Comparison of ENCODE assay signal across 21 cellular contexts in the genomic region with DNA sequence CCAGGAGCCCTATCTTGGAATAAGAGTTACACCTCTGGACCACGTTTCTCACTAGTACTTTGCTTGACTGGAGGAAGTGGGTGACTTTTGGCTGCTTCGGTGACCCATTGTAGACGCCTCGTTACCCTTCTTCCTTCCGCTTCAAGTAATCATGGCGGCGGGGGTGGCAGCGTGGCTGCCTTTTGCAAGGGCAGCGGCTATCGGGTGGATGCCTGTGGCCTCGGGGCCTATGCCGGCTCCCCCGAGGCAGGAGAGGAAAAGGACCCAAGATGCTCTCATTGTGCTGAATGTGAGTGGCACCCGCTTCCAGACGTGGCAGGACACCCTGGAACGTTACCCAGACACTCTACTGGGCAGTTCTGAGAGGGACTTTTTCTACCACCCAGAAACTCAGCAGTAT. TPM values are rescaled to one million over a fixed set of nuclear protein-coding genes. Genes with fewer than 3 reads are reported as not detected.
DNase-seq lines count a peak whose midpoint lies in the region; ATAC-seq, FAIRE-seq and TF ChIP-seq lines count a peak whose summit lies in the region.
"Had no signal": no experiment of that assay in that cellular context is flagged by ENCODE, and none has a peak within 500 bp of the region (broad histone marks: within the 10 kb centered on the region; RNA-seq: fewer than 3 reads in every experiment).

No MANE protein-coding gene starts in this region.

- H3K27ac ChIP-seq in GM23338 (ENCODE audit: low read depth) (no peak overlapping the region), kidney (ENCODE audit: low read depth in 2 of 2, low read length in 2 of 2) (no peak overlapping the region), subcutaneous abdominal adipose tissue (ENCODE audit: low read depth, low read length) (no peak overlapping the region)
- H3K27ac ChIP-seq: HL-60, parathyroid adenoma, Peyer's patch, SJSA1 had no signal

- no peak for TF ChIP-seq CTCF in GM23338 (conservative IDR thresholded peaks at IDR 0.05; ENCODE audit: low read depth in 2 of 2)
- TF ChIP-seq CTCF in kidney (IDR thresholded peaks at IDR 0.05; ENCODE audit: borderline replicate concordance, extremely low read depth, insufficient read depth) = no peak

- no peak overlapping the region for H3K9ac ChIP-seq in adipocyte (ENCODE audit: low read length)
- no peak overlapping the region for H3K9ac ChIP-seq in kidney (ENCODE audit: low read length in 2 of 2)
- no peak overlapping the region for H3K9ac ChIP-seq in subcutaneous abdominal adipose tissue (ENCODE audit: low read length in 5 of 5)
- H3K9ac ChIP-seq: parathyroid adenoma had no signal

- peaks cover 48% of the 10 kb centered on the region for H3K4me1 Mint-ChIP-seq in GM23338
- peaks cover 6% of the 10 kb centered on the region for H3K4me1 Mint-ChIP-seq in activated CD8-positive, alpha-beta T cell treated with anti-CD3 and anti-CD28 coated beads, Interleukin-2, amount 10 ng/mL, durations not matched to agents 7 days and 5 days (ENCODE audit: low read depth)
- H3K4me1 Mint-ChIP-seq: T-helper 17 cell had no signal

- peaks cover 40% of the 10 kb centered on the region for H3K79me2 ChIP-seq in GM23338 (replicated peaks; ENCODE audit: insufficient read depth)
- H3K79me2 ChIP-seq: parathyroid adenoma had no signal

- H3K27me3 ChIP-seq in GM23338 (ENCODE audit: insufficient read depth) (peaks cover 7% of the 10 kb centered on the region; the same call in 1 of the 2 replicates), adipocyte (replicated peaks; ENCODE audit: control insufficient read depth, insufficient read depth, low read length) (no peaks in the 10 kb centered on the region), subcutaneous abdominal adipose tissue (ENCODE audit: control insufficient read depth in 5 of 5, insufficient read depth in 4 of 5, low read length in 5 of 5) (peaks cover 0 to 8% (median 0%) of the 10 kb centered on the region in 5 donors)
- H3K27me3 ChIP-seq: Peyer's patch had no signal

- peaks cover 38% of the 10 kb centered on the region for H3K4me1 ChIP-seq in GM23338 (ENCODE audit: insufficient read depth)
- peaks cover 7% of the 10 kb centered on the region for H3K4me1 ChIP-seq in adipocyte (ENCODE audit: control insufficient read depth, insufficient read depth, low read length)
- H3K4me1 ChIP-seq in kidney (ENCODE audit: control insufficient read depth in 1 of 2, insufficient read depth in 1 of 2, low read depth in 1 of 2, low read length in 2 of 2) = peaks cover 0 to 5% of the 10 kb centered on the region in 2 donors
- peaks cover 3 to 24% (median 17%) of the 10 kb centered on the region in 5 donors for H3K4me1 ChIP-seq in subcutaneous abdominal adipose tissue (ENCODE audit: control insufficient read depth in 5 of 5, insufficient read depth in 5 of 5, low read length in 5 of 5)
- H3K4me1 ChIP-seq: parathyroid adenoma, SJSA1 had no signal

- DNase-seq in GM23338 (ENCODE audit: low spot score) (no peak), adipocyte (ENCODE audit: low read depth) (no peak), kidney (peak; percentile 29), AG08396 (ENCODE audit: low spot score) (no peak)
- no peak for DNase-seq in activated CD8-positive, alpha-beta T cell treated with anti-CD3 and anti-CD28 coated beads, Interleukin-2, amount 10 ng/mL, durations not matched to agents 7 days and 5 days
- DNase-seq: activated CD4-positive, alpha-beta T cell treated with anti-CD3 and anti-CD28 coated beads, Interleukin-2, amount 10 ng/mL, durations not matched to agents 7 days and 5 days; GF-D8; NCI-H2107; Peyer's patch; T-helper 17 cell had no signal

- CTCF ChIA-PET in activated CD8-positive, alpha-beta T cell treated with anti-CD3 and anti-CD28 coated beads, Interleukin-2, amount 10 ng/mL, durations not matched to agents 7 days and 5 days (lab: Charles Lee) = no interaction called here

- no peak for FAIRE-seq in kidney (lab: Jason Lieb, UNC)
- FAIRE-seq: frontal cortex, urothelium cell line had no signal

- intact Hi-C loops in kidney (cut with DNase I) = no loop called here

- H3K4me3 ChIP-seq in GM23338 (peak overlapping the region; percentile 87), adipocyte (ENCODE audit: low read length) (peak overlapping the region; percentile 93), kidney (ENCODE audit: low read length in 2 of 2) (no peak overlapping the region), subcutaneous abdominal adipose tissue (ENCODE audit: low read depth in 1 of 5, low read length in 5 of 5) (peak overlapping the region in 4 of 5 donors; percentile 72 to 81 (median 78))
- H3K4me3 ChIP-seq: SJSA1 had no signal

- ATAC-seq in GM23338 (no peak), GM19035 (IDR thresholded peaks at IDR 0.05; ENCODE audit: unreplicated experiment) (no peak)
- ATAC-seq in activated CD8-positive, alpha-beta T cell treated with anti-CD3 and anti-CD28 coated beads, Interleukin-2, amount 10 ng/mL, durations not matched to agents 7 days and 5 days = no peak
- ATAC-seq: activated naive CD4-positive, alpha-beta T cell treated with anti-CD3 and anti-CD28 coated beads, Interleukin-2, amount 50 U/mL, for 72 hours; T-helper 17 cell had no signal

- peaks cover 21% of the 10 kb centered on the region for H3K36me3 Mint-ChIP-seq in GM23338 (ENCODE audit: low read depth)
- H3K36me3 Mint-ChIP-seq in activated CD8-positive, alpha-beta T cell treated with anti-CD3 and anti-CD28 coated beads, Interleukin-2, amount 10 ng/mL, durations not matched to agents 7 days and 5 days (ENCODE audit: low read depth) = no peaks in the 10 kb centered on the region

- H3K36me3 ChIP-seq in GM23338 (ENCODE audit: insufficient read depth) = no peaks in the 10 kb centered on the region
- no peaks in the 10 kb centered on the region for H3K36me3 ChIP-seq in adipocyte (ENCODE audit: control insufficient read depth, insufficient read depth, low read length, severe bottlenecking)
- no peaks in the 10 kb centered on the region for H3K36me3 ChIP-seq in kidney (ENCODE audit: control insufficient read depth in 1 of 2, insufficient read depth in 2 of 2, low read length in 2 of 2)
- H3K36me3 ChIP-seq in subcutaneous abdominal adipose tissue (ENCODE audit: control insufficient read depth in 5 of 5, insufficient read depth in 5 of 5, low read length in 5 of 5) = no peaks in the 10 kb centered on the region
- H3K36me3 ChIP-seq: Peyer's patch, SJSA1 had no signal

- no peak overlapping the region for H3K27ac Mint-ChIP-seq in GM23338
- H3K27ac Mint-ChIP-seq in activated CD8-positive, alpha-beta T cell treated with anti-CD3 and anti-CD28 coated beads, Interleukin-2, amount 10 ng/mL, durations not matched to agents 7 days and 5 days = no peak overlapping the region
- H3K27ac Mint-ChIP-seq: activated CD4-positive, alpha-beta T cell treated with anti-CD3 and anti-CD28 coated beads, Interleukin-2, amount 10 ng/mL, durations not matched to agents 7 days and 5 days; activated naive CD4-positive, alpha-beta T cell treated with anti-CD3 and anti-CD28 coated beads, Interleukin-2, amount 50 U/mL, for 72 hours; activated T-helper 1 cell treated with anti-CD3 and anti-CD28 coated beads, Interleukin-12 subunit alpha, Interleukin-12 subunit beta, Interleukin-2, Interleukin-4 antibody, amounts not matched to agents 30 ng/mL and 10 ng/mL and 1 ng/mL, durations not matched to agents 14 hours and 24 hours and 36 hours; IgD-negative memory B cell; T-helper 17 cell had no signal

- no peaks in the 10 kb centered on the region; the same call in 1 of the 2 replicates for H3F3A ChIP-seq in GM23338 (replicated peaks; ENCODE audit: low read depth)

- H3K4me2 ChIP-seq in GM23338 = peak overlapping the region; percentile 88

- peaks cover 22% of the 10 kb centered on the region for H3K27me3 Mint-ChIP-seq in GM23338 (ENCODE audit: insufficient read depth, low read depth, poor library complexity)
- H3K27me3 Mint-ChIP-seq in activated CD8-positive, alpha-beta T cell treated with anti-CD3 and anti-CD28 coated beads, Interleukin-2, amount 10 ng/mL, durations not matched to agents 7 days and 5 days (ENCODE audit: low read depth) = peaks cover 21% of the 10 kb centered on the region

- POLR2A ChIA-PET in activated CD8-positive, alpha-beta T cell treated with anti-CD3 and anti-CD28 coated beads, Interleukin-2, amount 10 ng/mL, durations not matched to agents 7 days and 5 days (lab: Charles Lee) = no interaction called here

- peak overlapping the region; percentile 99 for H3K4me3 Mint-ChIP-seq in GM23338
- no peak overlapping the region for H3K4me3 Mint-ChIP-seq in activated CD8-positive, alpha-beta T cell treated with anti-CD3 and anti-CD28 coated beads, Interleukin-2, amount 10 ng/mL, durations not matched to agents 7 days and 5 days
- H3K4me3 Mint-ChIP-seq: activated CD4-positive, alpha-beta T cell treated with anti-CD3 and anti-CD28 coated beads, Interleukin-2, amount 10 ng/mL, durations not matched to agents 7 days and 5 days; activated T-helper 1 cell treated with anti-CD3 and anti-CD28 coated beads, Interleukin-12 subunit alpha, Interleukin-12 subunit beta, Interleukin-2, Interleukin-4 antibody, amounts not matched to agents 30 ng/mL and 10 ng/mL and 1 ng/mL, durations not matched to agents 14 hours and 24 hours and 36 hours; IgD-negative memory B cell; T-helper 17 cell had no signal

- no peak overlapping the region for H2AFZ ChIP-seq in GM23338
- H2AFZ ChIP-seq: parathyroid adenoma had no signal

- H3K9me2 ChIP-seq in GM23338 (ENCODE audit: insufficient read depth) = no peaks in the 10 kb centered on the region

- H3K9me3 Mint-ChIP-seq in GM23338 = no peaks in the 10 kb centered on the region; the same call in 2 of the 3 replicates
- no peaks in the 10 kb centered on the region for H3K9me3 Mint-ChIP-seq in activated CD8-positive, alpha-beta T cell treated with anti-CD3 and anti-CD28 coated beads, Interleukin-2, amount 10 ng/mL, durations not matched to agents 7 days and 5 days (ENCODE audit: insufficient read depth)
- H3K9me3 Mint-ChIP-seq: activated CD4-positive, alpha-beta T cell treated with anti-CD3 and anti-CD28 coated beads, Interleukin-2, amount 10 ng/mL, durations not matched to agents 7 days and 5 days; activated T-helper 1 cell treated with anti-CD3 and anti-CD28 coated beads, Interleukin-12 subunit alpha, Interleukin-12 subunit beta, Interleukin-2, Interleukin-4 antibody, amounts not matched to agents 30 ng/mL and 10 ng/mL and 1 ng/mL, durations not matched to agents 14 hours and 24 hours and 36 hours had no signal

- H4K20me1 ChIP-seq in GM23338 (replicated peaks; ENCODE audit: insufficient read depth) = no peaks in the 10 kb centered on the region

- no peaks in the 10 kb centered on the region for H3K9me3 ChIP-seq in adipocyte (ENCODE audit: control insufficient read depth, low read length)
- no peaks in the 10 kb centered on the region for H3K9me3 ChIP-seq in kidney (ENCODE audit: control insufficient read depth in 1 of 2, low read length in 2 of 2)
- peaks cover 0 to 6% (median 2%) of the 10 kb centered on the region in 5 donors for H3K9me3 ChIP-seq in subcutaneous abdominal adipose tissue (ENCODE audit: control insufficient read depth in 5 of 5, low read length in 5 of 5)
- H3K9me3 ChIP-seq: Peyer's patch, SJSA1 had no signal

RNA-seq across cellular contexts. Expression of gene KCND2, which starts 1.5 kb away (rescaled TPM):
- 15.6 and 17.7 TPM in 2 replicates for total RNA-seq in GM23338 (2014; rRNA removed; shearing (Covaris generic))
- polyA plus RNA-seq in GM23338 (2016; fragmentation: Nextera tagmentation; extraction: Ambion mirVana) = 7.1 and 8.3 TPM in 2 replicates
- 0.19 TPM for total RNA-seq in kidney
- not detected for polyA plus RNA-seq in kidney (ENCODE audit: insufficient read depth, low read depth, low replicate concordance)
- total RNA-seq in activated CD8-positive, alpha-beta T cell treated with anti-CD3 and anti-CD28 coated beads, Interleukin-2, amount 10 ng/mL, durations not matched to agents 7 days and 5 days = not detected
- total RNA-seq: activated CD4-positive, alpha-beta T cell treated with anti-CD3 and anti-CD28 coated beads, Interleukin-2, amount 10 ng/mL, durations not matched to agents 7 days and 5 days; activated naive CD4-positive, alpha-beta T cell treated with anti-CD3 and anti-CD28 coated beads, Interleukin-2, amount 50 U/mL, for 72 hours; activated T-helper 1 cell treated with anti-CD3 and anti-CD28 coated beads, Interleukin-12 subunit alpha, Interleukin-12 subunit beta, Interleukin-2, Interleukin-4 antibody, amounts not matched to agents 30 ng/mL and 10 ng/mL and 1 ng/mL, durations not matched to agents 14 hours and 24 hours and 36 hours; NCI-H460; SJSA1; T-helper 17 cell had no signal
- polyA plus RNA-seq: IgD-negative memory B cell had no signal

Comparison
In these comparisons a context has a peak if more than half of its experiments do, and no peak if none do; other contexts are left out.
1. H3K4me3 ChIP-seq: peak in GM23338 (single experiment), adipocyte (single experiment) and subcutaneous abdominal adipose tissue (4 of 5); none in kidney (0 of 2).
2. RNA of gene KCND2, which starts 1.5 kb away (total RNA-seq): 15.6 to 17.7 TPM in GM23338; 0.19 TPM in kidney (single experiment) and not detected in activated CD8-positive, alpha-beta T cell treated with anti-CD3 and anti-CD28 coated beads, Interleukin-2, amount 10 ng/mL, durations not matched to agents 7 days and 5 days; every median in the first group is over 10 times any median in the second.